Comparison of ENCODE assay signal across 16 cellular contexts in genomic region chr1:239040523-239040922, GRCh38.
DNase-seq lines count a peak whose midpoint lies in the region; ATAC-seq and TF ChIP-seq lines count a peak whose summit lies in the region.
"Had no signal": no experiment of that assay in that cellular context is flagged by ENCODE, and none has a peak within 500 bp of the region (broad histone marks: within the 10 kb centered on the region; RNA-seq: fewer than 3 reads in every experiment).

No MANE protein-coding gene starts in this region.

- H3K27ac ChIP-seq in C4-2B: peak overlapping the region; percentile 12; the same call in 1 of the 2 replicates
- no peak overlapping the region for H3K27ac ChIP-seq in RWPE1
- H3K27ac ChIP-seq: A549; BLaER1 treated with 17β-estradiol and CSF1 and Interleukin-3, amounts not matched to agents 10 nM and 100 nM had no signal

- TF ChIP-seq CTCF in C4-2B (conservative IDR thresholded peaks at IDR 0.05) (no peak), RWPE1 (conservative IDR thresholded peaks at IDR 0.05; ENCODE audit: low read depth) (no peak)

- ATAC-seq in HG02970 (IDR thresholded peaks at IDR 0.05; ENCODE audit: low FRiP score, unreplicated experiment) (no peak), HG03280 (IDR thresholded peaks at IDR 0.05; ENCODE audit: unreplicated experiment) (no peak)
- ATAC-seq: A549 had no signal

- CTCF ChIA-PET in RWPE1 (lab: Yijun Ruan, JAX): interaction anchor here (0.5 kb wide), 1 partner anchor 1160 kb away, joined by 3 read pairs; no protein-coding TSS in a partner anchor

- POLR2A ChIA-PET in RWPE1 (lab: Yijun Ruan, JAX; ENCODE audit: low non-redundant PET): no interaction called here

- peak; percentile 12 for DNase-seq in A172 (ENCODE audit: low spot score)
- DNase-seq in RWPE1 (ENCODE audit: low spot score): peak; percentile 3
- DNase-seq in putamen (ENCODE audit: low spot score): peak; percentile 34
- DNase-seq in activated T-cell treated with anti-CD3 and anti-CD28 coated beads, Interleukin-2, amount 50 U/mL, for 48 hours: no peak
- DNase-seq: 8988T; AML-193; CD4-positive, alpha-beta memory T cell; CD4-positive, CD25-positive, alpha-beta regulatory T cell; CD8-positive, alpha-beta memory T cell; DMS79 treated with DMSO at 0.1 percent for 48 hours; GF-D8 had no signal

Comparison
In these comparisons a context has a peak if more than half of its experiments do, and no peak if none do; other contexts are left out.
1. DNase-seq: peak in A172 (single experiment), RWPE1 (single experiment) and putamen (single experiment); none in activated T-cell treated with anti-CD3 and anti-CD28 coated beads, Interleukin-2, amount 50 U/mL, for 48 hours (0 of 2).